ENCODE assay signal across 8 cellular contexts in genomic region chr2:15559800-15560403, GRCh38. TPM values are rescaled to one million over a fixed set of nuclear protein-coding genes. Genes with fewer than 3 reads are reported as not detected.
DNase-seq lines count a peak whose midpoint lies in the region; ATAC-seq, FAIRE-seq and TF ChIP-seq lines count a peak whose summit lies in the region.

No MANE protein-coding gene starts in this region.

- peak overlapping the region; percentile 94 for H3K27ac Mint-ChIP-seq in activated CD4-positive, alpha-beta T cell treated with anti-CD3 and anti-CD28 coated beads, Interleukin-2, amount 10 ng/mL, durations not matched to agents 24 days and 14 days
- peak overlapping the region; percentile 95 for H3K27ac Mint-ChIP-seq in activated naive CD8-positive, alpha-beta T cell treated with anti-CD3 and anti-CD28 coated beads, Interleukin-2, amount 10 ng/mL, durations not matched to agents 7 days and 5 days

- in situ Hi-C loops in HepG2 (cut with HindIII; ENCODE audit: extremely low pct_ligation_motif_present, low pct_unique_long_range_greater_than_20kb) = no loop called here

- BruUV-seq in HepG2 (replicated peaks; lab: Mats Ljungman, UMichigan) = no TSS peak

- peak overlapping the region; percentile 99 for H3K4me3 Mint-ChIP-seq in activated CD4-positive, alpha-beta T cell treated with anti-CD3 and anti-CD28 coated beads, Interleukin-2, amount 10 ng/mL, durations not matched to agents 24 days and 14 days
- H3K4me3 Mint-ChIP-seq in activated naive CD8-positive, alpha-beta T cell treated with anti-CD3 and anti-CD28 coated beads, Interleukin-2, amount 10 ng/mL, durations not matched to agents 7 days and 5 days = peak overlapping the region; percentile 98

- peak overlapping the region; percentile 92 to 95 (median 93) for H3K4me3 ChIP-seq in HepG2 (replicated peaks in 1 of 3; ENCODE audit: insufficient read depth in 1 of 3, low read depth in 2 of 3, low read length in 3 of 3)
- H3K4me3 ChIP-seq in thymus (ENCODE audit: low read length) = peak overlapping the region; percentile 83

- peak overlapping the region; percentile 70 for H3K27ac ChIP-seq in HepG2 (ENCODE audit: extremely low read length, insufficient read depth, low read length)
- H3K27ac ChIP-seq in thymus (ENCODE audit: low read depth) = no peak overlapping the region

- H3K4me1 Mint-ChIP-seq in activated CD4-positive, alpha-beta T cell treated with anti-CD3 and anti-CD28 coated beads, Interleukin-2, amount 10 ng/mL, durations not matched to agents 24 days and 14 days = peaks cover 31% of the 10 kb centered on the region
- H3K4me1 Mint-ChIP-seq in activated naive CD8-positive, alpha-beta T cell treated with anti-CD3 and anti-CD28 coated beads, Interleukin-2, amount 10 ng/mL, durations not matched to agents 7 days and 5 days = peaks cover 37% of the 10 kb centered on the region

- no peak for TF ChIP-seq CTCF in HepG2 (CRISPR knock-in tag; IDR thresholded peaks at IDR 0.05)

- no peak for ATAC-seq in activated naive CD8-positive, alpha-beta T cell treated with anti-CD3 and anti-CD28 coated beads, Interleukin-2, amount 10 ng/mL, durations not matched to agents 7 days and 5 days (ENCODE audit: low read depth)
- ATAC-seq in HepG2 (no peak), HG03045 (IDR thresholded peaks at IDR 0.05; ENCODE audit: unreplicated experiment) (no peak)

- no peak for FAIRE-seq in HepG2 (lab: Jason Lieb, UNC)

- H3K4me1 ChIP-seq in HepG2 (ENCODE audit: insufficient read depth, low read length) = peaks cover 46% of the 10 kb centered on the region
- H3K4me1 ChIP-seq in thymus (ENCODE audit: control insufficient read depth, insufficient read depth, low read length) = peaks cover 5% of the 10 kb centered on the region

- TF ChIP-seq POLR2A in HepG2 (IDR thresholded peaks at IDR 0.05; ENCODE audit: insufficient read depth in 1 of 2, low read depth in 2 of 2, low read length in 2 of 2) = no peak

- peaks cover 0 to 9% of the 10 kb centered on the region in 2 experiments; a peak in 2 of 5 replicates for H3K27me3 ChIP-seq in HepG2 (ENCODE audit: control insufficient read depth in 1 of 2, insufficient read depth in 2 of 2, low read length in 2 of 2)
- H3K27me3 ChIP-seq in thymus (ENCODE audit: control insufficient read depth, insufficient read depth) = no peaks in the 10 kb centered on the region

- no peak for TF ChIP-seq RAD21 in HepG2 (CRISPR knock-in tag; IDR thresholded peaks at IDR 0.05)

- peaks cover 3% of the 10 kb centered on the region for H3K27me3 Mint-ChIP-seq in activated CD4-positive, alpha-beta T cell treated with anti-CD3 and anti-CD28 coated beads, Interleukin-2, amount 10 ng/mL, durations not matched to agents 24 days and 14 days
- peaks cover 3% of the 10 kb centered on the region for H3K27me3 Mint-ChIP-seq in activated naive CD8-positive, alpha-beta T cell treated with anti-CD3 and anti-CD28 coated beads, Interleukin-2, amount 10 ng/mL, durations not matched to agents 7 days and 5 days

- H3K79me2 ChIP-seq in HepG2 (ENCODE audit: insufficient read depth, low read length) = peaks cover 48% of the 10 kb centered on the region

- H3K36me3 Mint-ChIP-seq in activated CD4-positive, alpha-beta T cell treated with anti-CD3 and anti-CD28 coated beads, Interleukin-2, amount 10 ng/mL, durations not matched to agents 24 days and 14 days (ENCODE audit: low read depth) = peaks cover 2% of the 10 kb centered on the region
- peaks cover 2% of the 10 kb centered on the region for H3K36me3 Mint-ChIP-seq in activated naive CD8-positive, alpha-beta T cell treated with anti-CD3 and anti-CD28 coated beads, Interleukin-2, amount 10 ng/mL, durations not matched to agents 7 days and 5 days

- no peak for TF ChIP-seq EP300 in HepG2 (IDR thresholded peaks at IDR 0.05; ENCODE audit: low read depth in 2 of 2, low read length in 2 of 2)
- TF ChIP-seq EP300 in HepG2 (CRISPR knock-in tag; IDR thresholded peaks at IDR 0.05; ENCODE audit: borderline replicate concordance) = no peak

- CTCF ChIA-PET in HepG2 (lab: Yijun Ruan, JAX; ENCODE audit: low intra/inter-chr PET ratio, low total read pairs) = no interaction called here

- no peaks in the 10 kb centered on the region for H3K9me3 ChIP-seq in HepG2 (ENCODE audit: low read length)
- no peaks in the 10 kb centered on the region for H3K9me3 ChIP-seq in thymus (ENCODE audit: control insufficient read depth)

- intact Hi-C loops in activated CD4-positive, alpha-beta T cell treated with anti-CD3 and anti-CD28 coated beads, Interleukin-2, amount 10 ng/mL, durations not matched to agents 24 days and 14 days (cut with micrococcal nuclease) = loop anchor here (2.0 to 5.0 kb wide), 2 partner anchors 183 to 383 kb away; no protein-coding TSS in a partner anchor
- intact Hi-C loops in HepG2 (cut with micrococcal nuclease; ENCODE audit: unreplicated experiment) = loop anchor here (2.0 kb wide), 1 partner anchor 31 kb away; the partner anchor contains the start of gene DDX1

- 9% methylated on average over 6 of the region's 6 CpGs for WGBS in HepG2 (ENCODE audit: low lambda C conversion rate)
- 29% methylated on average over 6 of the region's 6 CpGs for WGBS in thymus

- peak overlapping the region; percentile 85 for H3K4me2 ChIP-seq in HepG2 (ENCODE audit: low read depth, low read length)

- peak overlapping the region; percentile 62 for H2AFZ ChIP-seq in HepG2 (ENCODE audit: low read length)

- peak overlapping the region; percentile 89 for H3K9ac ChIP-seq in HepG2 (ENCODE audit: insufficient read depth, low read depth, low read length)

- POLR2A ChIA-PET in activated naive CD8-positive, alpha-beta T cell treated with anti-CD3 and anti-CD28 coated beads, Interleukin-2, amount 10 ng/mL, durations not matched to agents 7 days and 5 days (lab: Charles Lee) = no interaction called here
- POLR2A ChIA-PET in HepG2 (lab: Yijun Ruan, JAX) = interaction anchor here (2.1 kb wide), 1 partner anchor 17 kb away, joined by 7 read pairs; no protein-coding TSS in a partner anchor

- DNase-seq in activated CD4-positive, alpha-beta T cell treated with anti-CD3 and anti-CD28 coated beads, Interleukin-2, amount 10 ng/mL, durations not matched to agents 24 days and 14 days = peak; percentile 36
- no peak for DNase-seq in activated CD4-positive, alpha-beta T cell treated with anti-CD3 and anti-CD28 coated beads, Interleukin-2, amount 50 U/mL, for 48 hours
- no peak for DNase-seq in activated naive CD8-positive, alpha-beta T cell treated with anti-CD3 and anti-CD28 coated beads, Interleukin-2, amount 10 ng/mL, durations not matched to agents 7 days and 5 days
- no peak for DNase-seq in HepG2 (ENCODE audit: low spot score)
- DNase-seq in NCI-H774 (lab: John Stamatoyannopoulos, UW) = no peak
- no peak for DNase-seq in activated gamma-delta T cell (lab: John Stamatoyannopoulos, UW)

- no peaks in the 10 kb centered on the region for H4K20me1 ChIP-seq in HepG2 (ENCODE audit: insufficient read depth, low read length)

- H3K36me3 ChIP-seq in HepG2 (replicated peaks in 1 of 2; ENCODE audit: control insufficient read depth in 1 of 2, insufficient read depth in 2 of 2, low read length in 2 of 2) (peaks cover 1 to 6% of the 10 kb centered on the region in 2 experiments; a peak in 3 of 5 replicates), thymus (ENCODE audit: control insufficient read depth, insufficient read depth) (no peaks in the 10 kb centered on the region)

- H3K9me3 Mint-ChIP-seq in activated CD4-positive, alpha-beta T cell treated with anti-CD3 and anti-CD28 coated beads, Interleukin-2, amount 10 ng/mL, durations not matched to agents 24 days and 14 days = no peaks in the 10 kb centered on the region
- H3K9me3 Mint-ChIP-seq in activated naive CD8-positive, alpha-beta T cell treated with anti-CD3 and anti-CD28 coated beads, Interleukin-2, amount 10 ng/mL, durations not matched to agents 7 days and 5 days = no peaks in the 10 kb centered on the region

RNA-seq across cellular contexts. Expression of gene NBAS, which starts 1.2 kb away (rescaled TPM):
- total RNA-seq in activated CD4-positive, alpha-beta T cell treated with anti-CD3 and anti-CD28 coated beads, Interleukin-2, amount 10 ng/mL, durations not matched to agents 24 days and 14 days = 37.4 and 38.5 TPM in 2 replicates
- total RNA-seq in activated naive CD8-positive, alpha-beta T cell treated with anti-CD3 and anti-CD28 coated beads, Interleukin-2, amount 10 ng/mL, durations not matched to agents 7 days and 5 days = 10 to 100 TPM; 31.9 to 32.9 TPM
- 58.7 and 61.4 TPM in 2 replicates for total RNA-seq in HepG2 (2016; rRNA removed; fragmentation: Illumina TruSeq; extraction: Trizol)
- total RNA-seq in HepG2 (2016; cell fraction: cytosol; rRNA removed; fragmentation: Illumina TruSeq; extraction: Trizol; ENCODE audit: low read depth) = 52.9 and 59.9 TPM in 2 replicates
- 56.3 and 56.6 TPM in 2 replicates for total RNA-seq in HepG2 (2016; cell fraction: insoluble cytoplasmic fraction; rRNA removed; fragmentation: Illumina TruSeq; extraction: Trizol)
- total RNA-seq in HepG2 (2016; cell fraction: membrane; rRNA removed; fragmentation: Illumina TruSeq; extraction: Trizol) = 27.5 and 33.9 TPM in 2 replicates
- total RNA-seq in HepG2 (2016; cell fraction: nucleus; rRNA removed; fragmentation: Illumina TruSeq; extraction: Trizol) = 75.6 and 80.4 TPM in 2 replicates
- 28.8 and 33.6 TPM in 2 replicates for polyA plus RNA-seq in HepG2 (2011; rRNA removed)
- polyA plus RNA-seq in HepG2 (2011; cell fraction: cytosol; rRNA removed) = 29.5 and 30.7 TPM in 2 replicates
- 23.2 and 23.7 TPM in 2 replicates for polyA plus RNA-seq in HepG2 (2011; cell fraction: nucleus; rRNA removed)
- 26.5 and 30.9 TPM in 2 replicates for polyA plus RNA-seq in HepG2 (2012)
- polyA plus RNA-seq in HepG2 (2016; cell fraction: cytosol; fragmentation: Illumina TruSeq; extraction: Trizol; ENCODE audit: low read depth) = 14.7 and 16.9 TPM in 2 replicates
- polyA plus RNA-seq in HepG2 (2016; cell fraction: insoluble cytoplasmic fraction; fragmentation: Illumina TruSeq; extraction: Trizol; ENCODE audit: low read depth) = 27.5 and 27.7 TPM in 2 replicates
- polyA plus RNA-seq in HepG2 (2016; cell fraction: membrane; fragmentation: Illumina TruSeq; extraction: Trizol; ENCODE audit: low read depth) = 5.6 and 6.1 TPM in 2 replicates
- polyA plus RNA-seq in HepG2 (2016; cell fraction: nucleus; fragmentation: Illumina TruSeq; extraction: Trizol; ENCODE audit: insufficient read depth, low read depth) = 39.1 and 42.0 TPM in 2 replicates
- polyA minus RNA-seq in HepG2 (2011; rRNA and poly(A)+ RNA removed; ENCODE audit: low replicate concordance) = 55.2 and 126 TPM in 2 replicates
- polyA minus RNA-seq in HepG2 (2011; cell fraction: cytosol; rRNA and poly(A)+ RNA removed) = 57.6 and 62.9 TPM in 2 replicates
- 102 and 117 TPM in 2 replicates for polyA minus RNA-seq in HepG2 (2011; cell fraction: nucleus; rRNA and poly(A)+ RNA removed)
- polyA plus RNA-seq in thymus = 31.4 TPM

RNA-seq across cellular contexts. Expression of gene DDX1, which starts 31.8 kb away (rescaled TPM):
- 116 TPM in 2 replicates for total RNA-seq in activated CD4-positive, alpha-beta T cell treated with anti-CD3 and anti-CD28 coated beads, Interleukin-2, amount 10 ng/mL, durations not matched to agents 24 days and 14 days
- 10 to 100 TPM; 55.9 to 59.1 TPM for total RNA-seq in activated naive CD8-positive, alpha-beta T cell treated with anti-CD3 and anti-CD28 coated beads, Interleukin-2, amount 10 ng/mL, durations not matched to agents 7 days and 5 days
- 130 and 254 TPM in 2 replicates for total RNA-seq in HepG2 (2016; rRNA removed; fragmentation: Illumina TruSeq; extraction: Trizol)
- total RNA-seq in HepG2 (2016; cell fraction: cytosol; rRNA removed; fragmentation: Illumina TruSeq; extraction: Trizol; ENCODE audit: low read depth) = 20.7 and 26.0 TPM in 2 replicates
- total RNA-seq in HepG2 (2016; cell fraction: insoluble cytoplasmic fraction; rRNA removed; fragmentation: Illumina TruSeq; extraction: Trizol) = 128 and 254 TPM in 2 replicates
- 42.3 and 49.4 TPM in 2 replicates for total RNA-seq in HepG2 (2016; cell fraction: membrane; rRNA removed; fragmentation: Illumina TruSeq; extraction: Trizol)
- 114 and 115 TPM in 2 replicates for total RNA-seq in HepG2 (2016; cell fraction: nucleus; rRNA removed; fragmentation: Illumina TruSeq; extraction: Trizol)
- polyA plus RNA-seq in HepG2 (2011; rRNA removed) (60.9 and 81.6 TPM in 2 replicates), thymus (64.2 TPM)
- 36.8 and 56.4 TPM in 2 replicates for polyA plus RNA-seq in HepG2 (2011; cell fraction: cytosol; rRNA removed)
- 33.2 and 43.2 TPM in 2 replicates for polyA plus RNA-seq in HepG2 (2011; cell fraction: nucleus; rRNA removed)
- 87.2 and 121 TPM in 2 replicates for polyA plus RNA-seq in HepG2 (2012)
- 17.5 and 20.7 TPM in 2 replicates for polyA plus RNA-seq in HepG2 (2016; cell fraction: cytosol; fragmentation: Illumina TruSeq; extraction: Trizol; ENCODE audit: low read depth)
- 266 and 281 TPM in 2 replicates for polyA plus RNA-seq in HepG2 (2016; cell fraction: insoluble cytoplasmic fraction; fragmentation: Illumina TruSeq; extraction: Trizol; ENCODE audit: low read depth)
- 28.6 and 36.5 TPM in 2 replicates for polyA plus RNA-seq in HepG2 (2016; cell fraction: membrane; fragmentation: Illumina TruSeq; extraction: Trizol; ENCODE audit: low read depth)
- polyA plus RNA-seq in HepG2 (2016; cell fraction: nucleus; fragmentation: Illumina TruSeq; extraction: Trizol; ENCODE audit: insufficient read depth, low read depth) = 120 and 122 TPM in 2 replicates
- polyA minus RNA-seq in HepG2 (2011; rRNA and poly(A)+ RNA removed; ENCODE audit: low replicate concordance) = 15.7 and 27.0 TPM in 2 replicates
- 54.9 and 60.7 TPM in 2 replicates for polyA minus RNA-seq in HepG2 (2011; cell fraction: cytosol; rRNA and poly(A)+ RNA removed)
- polyA minus RNA-seq in HepG2 (2011; cell fraction: nucleus; rRNA and poly(A)+ RNA removed) = 109 and 119 TPM in 2 replicates
